Comparison of ENCODE assay signal across 8 cellular contexts in the genomic region with DNA sequence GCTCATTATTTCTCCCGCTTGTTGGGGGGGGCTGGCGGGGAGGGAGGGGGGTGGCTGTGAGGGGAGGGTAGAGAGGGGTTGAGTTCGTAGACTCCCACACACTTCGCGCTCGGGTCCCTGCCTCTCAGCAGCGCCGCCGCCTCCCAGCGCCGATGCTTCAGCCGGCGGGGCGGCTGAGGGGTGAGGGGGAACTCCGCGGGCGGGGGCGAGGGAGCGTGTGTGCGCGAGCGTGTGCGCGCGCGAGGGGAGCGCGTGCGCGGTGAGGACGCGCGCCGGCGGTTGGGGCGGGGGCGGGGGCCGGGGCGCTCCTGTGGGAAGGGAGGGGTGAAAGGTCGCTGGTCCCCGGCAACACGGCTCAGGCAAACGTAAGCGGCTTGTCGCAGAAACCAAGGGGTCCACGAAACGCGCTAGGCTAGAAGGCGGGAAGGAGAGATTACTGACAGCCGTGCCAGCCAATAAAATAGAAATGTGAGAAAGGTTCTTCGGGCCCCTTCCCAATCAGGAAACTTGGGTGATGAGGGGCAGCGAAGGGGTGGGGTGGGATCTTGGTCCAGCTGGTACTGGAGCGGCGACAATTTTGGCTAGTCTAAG. TPM values are rescaled to one million over a fixed set of nuclear protein-coding genes. Genes with fewer than 3 reads are reported as not detected.
DNase-seq lines count a peak whose midpoint lies in the region; ATAC-seq and TF ChIP-seq lines count a peak whose summit lies in the region.

No MANE protein-coding gene starts in this region.

- H3K4me1 ChIP-seq in ascending aorta (no peaks in the 10 kb centered on the region), right cardiac atrium (ENCODE audit: control insufficient read depth, insufficient read depth, low read length) (no peaks in the 10 kb centered on the region), trophoblast cell (ENCODE audit: control insufficient read depth in 1 of 2, insufficient read depth in 2 of 2, low read length in 2 of 2) (no peaks in the 10 kb centered on the region)

- no peak overlapping the region for H3K23ac ChIP-seq in trophoblast cell (ENCODE audit: low read length)

- no peak overlapping the region for H2BK5ac ChIP-seq in trophoblast cell (ENCODE audit: low read depth, low read length, poor library complexity)

- no peaks in the 10 kb centered on the region for H3K79me1 ChIP-seq in trophoblast cell (ENCODE audit: low read length)

- peak overlapping the region; percentile 76 to 85 for H3K27ac ChIP-seq in ascending aorta
- peak overlapping the region; percentile 46 for H3K27ac ChIP-seq in right cardiac atrium (ENCODE audit: low read length)
- no peak overlapping the region for H3K27ac ChIP-seq in trophoblast cell (ENCODE audit: low read depth, low read length)

- no peak overlapping the region for H4K12ac ChIP-seq in trophoblast cell (ENCODE audit: low read depth, low read length)

- H2AFZ ChIP-seq in trophoblast cell (ENCODE audit: insufficient read depth, low read length, poor library complexity) = peak overlapping the region; percentile 94

- no peak overlapping the region for H3K18ac ChIP-seq in trophoblast cell (ENCODE audit: low read length)

- intact Hi-C loops in ascending aorta (cut with DNase I) = loop anchor here (2.0 to 5.0 kb wide), 2 partner anchors 75 to 319 kb away; no protein-coding TSS in a partner anchor
- intact Hi-C loops in right cardiac atrium (cut with DNase I) = no loop called here

- POLR2A ChIA-PET in AG04449 (lab: Yijun Ruan, JAX) = no interaction called here

- peak; percentile 42 for ATAC-seq in HG02623 (IDR thresholded peaks at IDR 0.05; ENCODE audit: unreplicated experiment)
- ATAC-seq in right cardiac atrium = peak; percentile 97
- no peak for ATAC-seq in GM19467 (IDR thresholded peaks at IDR 0.05; ENCODE audit: unreplicated experiment)

- H3K14ac ChIP-seq in trophoblast cell (ENCODE audit: low read length) = peak overlapping the region; percentile 66

- H3K4me1 Mint-ChIP-seq in immature natural killer cell = no peaks in the 10 kb centered on the region

- no peaks in the 10 kb centered on the region for H3K9me3 ChIP-seq in ascending aorta
- H3K9me3 ChIP-seq in right cardiac atrium (ENCODE audit: control insufficient read depth, low read length) = no peaks in the 10 kb centered on the region
- H3K9me3 ChIP-seq in trophoblast cell (ENCODE audit: insufficient read depth, low read depth, low read length) = no peaks in the 10 kb centered on the region

- no peaks in the 10 kb centered on the region for H3K79me2 ChIP-seq in trophoblast cell (ENCODE audit: control insufficient read depth, insufficient read depth, low read length, poor library complexity)

- no peak overlapping the region for H4K91ac ChIP-seq in trophoblast cell (ENCODE audit: low read depth, low read length)

- no peak overlapping the region for H3K9ac ChIP-seq in trophoblast cell (ENCODE audit: low read length)

- H3K27me3 ChIP-seq in ascending aorta = no peaks in the 10 kb centered on the region
- no peaks in the 10 kb centered on the region for H3K27me3 ChIP-seq in right cardiac atrium (ENCODE audit: control insufficient read depth, insufficient read depth)
- H3K27me3 ChIP-seq in trophoblast cell (ENCODE audit: insufficient read depth, low read length) = peaks cover 8% of the 10 kb centered on the region

- under 1% methylated on average over 54 of the region's 54 CpGs for WGBS in right cardiac atrium
- WGBS in trophoblast cell (ENCODE audit: extremely low coverage, insufficient coverage, insufficient read length) = no CpG with 5 or more reads among the region's 54 CpGs

- no peak overlapping the region for H2BK12ac ChIP-seq in trophoblast cell (ENCODE audit: low read length)

- H2BK120ac ChIP-seq in trophoblast cell (ENCODE audit: insufficient read depth, low read length, poor library complexity) = no peak overlapping the region

- no peak overlapping the region for H4K8ac ChIP-seq in trophoblast cell (ENCODE audit: low read depth, low read length)

- H3K27ac Mint-ChIP-seq in immature natural killer cell = no peak overlapping the region

- CTCF ChIA-PET in AG04449 (lab: Yijun Ruan, JAX) = no interaction called here

- H3K36me3 ChIP-seq in ascending aorta (no peaks in the 10 kb centered on the region), trophoblast cell (ENCODE audit: control insufficient read depth in 1 of 2, insufficient read depth in 2 of 2, low read length in 2 of 2) (no peaks in the 10 kb centered on the region)

- no peak overlapping the region for H3K4ac ChIP-seq in trophoblast cell (ENCODE audit: low read depth, low read length)

- H3K27me3 Mint-ChIP-seq in immature natural killer cell (ENCODE audit: low read depth in 3 of 3) = peaks cover 6 to 14% (median 8%) of the 10 kb centered on the region in 3 donors

- no peak for TF ChIP-seq CTCF in AG04449 (IDR thresholded peaks at IDR 0.05; ENCODE audit: insufficient read depth, low read length, missing control alignments)
- TF ChIP-seq CTCF in ascending aorta (IDR thresholded peaks at IDR 0.05) = no peak

- peak; percentile 16 for DNase-seq in AG04449 (ENCODE audit: low read depth, low spot score)
- peak; percentile 85 for DNase-seq in NCI-H460 (ENCODE audit: extremely low read depth, low read depth)
- DNase-seq in ascending aorta (ENCODE audit: low spot score in 2 of 2) = peak in 1 of 2 donors; percentile 88
- DNase-seq in right cardiac atrium = peak; percentile 86 to 91 (median 90)
- DNase-seq in trophoblast cell = peak in 1 of 2 donors; percentile 9
- no peak for DNase-seq in immature natural killer cell

- H3K4me2 ChIP-seq in trophoblast cell (ENCODE audit: low read length) = peak overlapping the region; percentile 92

- peak overlapping the region in 2 of 5 donors; percentile 9 to 13 for H3K4me3 Mint-ChIP-seq in immature natural killer cell

- H3K36me3 Mint-ChIP-seq in immature natural killer cell = peaks cover 0 to 4% (median 0%) of the 10 kb centered on the region in 3 donors

- peak overlapping the region; percentile 74 for H3K4me3 ChIP-seq in AG04449 (ENCODE audit: low read depth, low read length)
- peak overlapping the region; percentile 64 to 71 for H3K4me3 ChIP-seq in ascending aorta
- peak overlapping the region; percentile 95 for H3K4me3 ChIP-seq in right cardiac atrium (ENCODE audit: low read length)
- peak overlapping the region; percentile 82 for H3K4me3 ChIP-seq in trophoblast cell (ENCODE audit: low read depth, low read length)

- peaks cover 1 to 44% (median 18%) of the 10 kb centered on the region in 6 donors for H3K9me3 Mint-ChIP-seq in immature natural killer cell

- H2AK5ac ChIP-seq in trophoblast cell (ENCODE audit: low read length) = no peak overlapping the region

RNA-seq across cellular contexts. Expression of a gene that starts 0.3 kb away (rescaled TPM):
- 4.2 and 5.0 TPM in 2 replicates for total RNA-seq in NCI-H460 (2014; rRNA removed; shearing (Covaris generic))
- 7.1 and 8.6 TPM in 2 replicates for polyA plus RNA-seq in NCI-H460 (2014; cell fraction: nucleus; rRNA removed)
- total RNA-seq in ascending aorta (11.1 TPM), right cardiac atrium (1 to 10 TPM; 2.3 to 5.2 (median 3.1) TPM)
- polyA plus RNA-seq in right cardiac atrium (3.5 TPM), immature natural killer cell (not detected)
- 0.72 and 0.85 TPM in 2 replicates for polyA plus RNA-seq in trophoblast cell (2013)

Comparison
In these comparisons a context has a peak if more than half of its experiments do, and no peak if none do; other contexts are left out.
1. DNase-seq: peak in AG04449 (single experiment), NCI-H460 (single experiment) and right cardiac atrium (3 of 3); none in immature natural killer cell (0 of 3).
2. Peak in every context shown above with its lines, with median percentiles within 50 percentile points of each other: H3K4me3 ChIP-seq.